22 cellular contexts compared by ENCODE assay signal in genomic region chr16:72015124-72015523, GRCh38. TPM values are rescaled to one million over a fixed set of nuclear protein-coding genes. Genes with fewer than 3 reads are reported as not detected.
"Had no signal": no experiment of that assay in that cellular context is flagged by ENCODE, and none has a peak within 500 bp of the region (broad histone marks: within the 10 kb centered on the region; RNA-seq: fewer than 3 reads in every experiment).

No MANE protein-coding gene starts in this region.

- H3K27me3 ChIP-seq: hepatocyte, vagina had no signal

- H3K9me3 ChIP-seq: prostate gland, vagina had no signal

- ATAC-seq: activated T-helper 17 cell treated with anti-CD3 and anti-CD28 coated beads, Interleukin-2, amount 50 U/mL, for 72 hours; natural killer cell; stimulated activated naive CD8-positive, alpha-beta T cell treated with anti-CD3 and anti-CD28 coated beads, Interleukin-15, amount 100 ng/mL, for 72 hours had no signal

- H3K4me2 ChIP-seq: hepatocyte had no signal

- FAIRE-seq: astrocyte, kidney had no signal

- H3K4me3 ChIP-seq: hepatocyte, prostate gland, vagina had no signal

- H3K4me1 ChIP-seq: prostate gland had no signal

- H2AFZ ChIP-seq: hepatocyte had no signal

- H3K27ac ChIP-seq: prostate gland, vagina had no signal

- DNase-seq: activated CD4-positive, alpha-beta T cell treated with anti-CD3 and anti-CD28 coated beads, Interleukin-2, amount 50 U/mL, for 1 hour; activated CD4-positive, CD25-positive, alpha-beta regulatory T cell; activated naive CD4-positive, alpha-beta T cell treated with anti-CD3 and anti-CD28 coated beads for 36 hours; activated T-cell treated with anti-CD3 and anti-CD28 coated beads for 4 hours; central memory CD4-positive, alpha-beta T cell; cortex of kidney; effector CD8-positive, alpha-beta T cell; kidney; natural killer cell; nucleus accumbens; stimulated activated CD4-positive, alpha-beta T cell treated with anti-CD3 and anti-CD28 coated beads, Interleukin-15, amount 100 ng/mL, for 24 hours; stimulated activated CD4-positive, alpha-beta T cell treated with anti-CD3 and anti-CD28 coated beads, Interleukin-4, amount 100 ng/mL, for 24 hours; stimulated activated naive CD8-positive, alpha-beta T cell treated with anti-CD3 and anti-CD28 coated beads, Interleukin-15, amount 100 ng/mL, for 72 hours had no signal

- H3K36me3 ChIP-seq: prostate gland had no signal

- H3K79me2 ChIP-seq: hepatocyte had no signal

RNA-seq across cellular contexts. Expression of gene PKD1L3, which starts 14.9 kb away (rescaled TPM):
- total RNA-seq: activated naive CD4-positive, alpha-beta T cell treated with anti-CD3 and anti-CD28 coated beads for 36 hours; astrocyte; fibroblast of lung; vagina had no signal
- polyA plus RNA-seq: fibroblast of lung, hepatocyte had no signal

RNA-seq across cellular contexts. Expression of gene HP, which starts 39.2 kb away (rescaled TPM):
- total RNA-seq: activated CD8-positive, alpha-beta memory T cell treated with anti-CD3 and anti-CD28 coated beads for 36 hours; activated naive CD4-positive, alpha-beta T cell treated with anti-CD3 and anti-CD28 coated beads for 36 hours; activated T-helper 17 cell treated with anti-CD3 and anti-CD28 coated beads, Interleukin-2, amount 50 U/mL, for 72 hours; astrocyte; fibroblast of lung; T-helper 2 cell treated with Interferon-gamma antibody and Interleukin-4, amounts not matched to agents 100 ng/mL and 5 ng/mL, for 36 hours had no signal
- polyA plus RNA-seq: fibroblast of lung had no signal

RNA-seq across cellular contexts. Expression of gene HPR, which starts 47.9 kb away (rescaled TPM):
- total RNA-seq: activated CD8-positive, alpha-beta memory T cell treated with anti-CD3 and anti-CD28 coated beads for 36 hours; activated naive CD4-positive, alpha-beta T cell treated with anti-CD3 and anti-CD28 coated beads for 36 hours; activated T-helper 17 cell treated with anti-CD3 and anti-CD28 coated beads, Interleukin-2, amount 50 U/mL, for 72 hours; astrocyte; fibroblast of lung; lung microvascular endothelial cell; natural killer cell; T-helper 2 cell treated with Interferon-gamma antibody and Interleukin-4, amounts not matched to agents 100 ng/mL and 5 ng/mL, for 36 hours had no signal
